Comparison of ENCODE assay signal across 2 cellular contexts in the genomic region with DNA sequence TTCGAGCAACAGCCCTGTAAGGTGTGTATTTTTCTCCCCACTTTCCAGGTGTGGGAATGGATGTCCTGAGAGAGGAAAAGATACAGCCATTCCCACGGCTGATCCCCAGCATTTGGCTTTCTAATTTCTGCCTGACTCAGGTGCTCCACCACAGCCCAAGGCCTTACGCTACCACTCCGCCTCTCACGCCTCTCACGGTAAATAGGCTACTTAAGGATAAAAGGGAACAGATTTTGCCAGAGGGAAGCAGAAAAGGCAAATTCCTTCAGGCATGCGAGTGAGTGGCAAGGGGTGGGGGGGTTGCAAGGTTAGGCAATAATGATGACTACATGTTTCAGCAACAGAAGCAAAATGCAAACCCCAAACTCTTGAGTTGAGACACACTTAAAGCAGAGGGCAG.
TF ChIP-seq lines count a peak whose summit lies in the region.

No MANE protein-coding gene starts in this region.

TF ChIP-seq in GM23338, 12 proteins besides CTCF, POLR2A, EP300 and RAD21 (continues in another document):
- no peak for TF ChIP-seq STAT1 (IDR thresholded peaks at IDR 0.05; ENCODE audit: unreplicated experiment)
- TF ChIP-seq EZH2phosphoT487 (IDR thresholded peaks at IDR 0.05; ENCODE audit: unreplicated experiment), result no peak
- no peak for TF ChIP-seq CREB1 (CRISPR knock-in tag; IDR thresholded peaks at IDR 0.05; ENCODE audit: low read depth)
- no peak for TF ChIP-seq ZNF331 (CRISPR knock-in tag; IDR thresholded peaks at IDR 0.05; ENCODE audit: low read depth)
- TF ChIP-seq ZNF114 (CRISPR knock-in tag; IDR thresholded peaks at IDR 0.05), result no peak
- TF ChIP-seq EZH2 (IDR thresholded peaks at IDR 0.05; ENCODE audit: low read depth, unreplicated experiment), result no peak
- TF ChIP-seq, protein P1, sequence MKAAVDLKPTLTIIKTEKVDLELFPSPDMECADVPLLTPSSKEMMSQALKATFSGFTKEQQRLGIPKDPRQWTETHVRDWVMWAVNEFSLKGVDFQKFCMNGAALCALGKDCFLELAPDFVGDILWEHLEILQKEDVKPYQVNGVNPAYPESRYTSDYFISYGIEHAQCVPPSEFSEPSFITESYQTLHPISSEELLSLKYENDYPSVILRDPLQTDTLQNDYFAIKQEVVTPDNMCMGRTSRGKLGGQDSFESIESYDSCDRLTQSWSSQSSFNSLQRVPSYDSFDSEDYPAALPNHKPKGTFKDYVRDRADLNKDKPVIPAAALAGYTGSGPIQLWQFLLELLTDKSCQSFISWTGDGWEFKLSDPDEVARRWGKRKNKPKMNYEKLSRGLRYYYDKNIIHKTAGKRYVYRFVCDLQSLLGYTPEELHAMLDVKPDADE (IDR thresholded peaks at IDR 0.05), result no peak
- no peak for TF ChIP-seq POLR2AphosphoS5 (IDR thresholded peaks at IDR 0.05; ENCODE audit: low read depth)
- TF ChIP-seq, protein P2, sequence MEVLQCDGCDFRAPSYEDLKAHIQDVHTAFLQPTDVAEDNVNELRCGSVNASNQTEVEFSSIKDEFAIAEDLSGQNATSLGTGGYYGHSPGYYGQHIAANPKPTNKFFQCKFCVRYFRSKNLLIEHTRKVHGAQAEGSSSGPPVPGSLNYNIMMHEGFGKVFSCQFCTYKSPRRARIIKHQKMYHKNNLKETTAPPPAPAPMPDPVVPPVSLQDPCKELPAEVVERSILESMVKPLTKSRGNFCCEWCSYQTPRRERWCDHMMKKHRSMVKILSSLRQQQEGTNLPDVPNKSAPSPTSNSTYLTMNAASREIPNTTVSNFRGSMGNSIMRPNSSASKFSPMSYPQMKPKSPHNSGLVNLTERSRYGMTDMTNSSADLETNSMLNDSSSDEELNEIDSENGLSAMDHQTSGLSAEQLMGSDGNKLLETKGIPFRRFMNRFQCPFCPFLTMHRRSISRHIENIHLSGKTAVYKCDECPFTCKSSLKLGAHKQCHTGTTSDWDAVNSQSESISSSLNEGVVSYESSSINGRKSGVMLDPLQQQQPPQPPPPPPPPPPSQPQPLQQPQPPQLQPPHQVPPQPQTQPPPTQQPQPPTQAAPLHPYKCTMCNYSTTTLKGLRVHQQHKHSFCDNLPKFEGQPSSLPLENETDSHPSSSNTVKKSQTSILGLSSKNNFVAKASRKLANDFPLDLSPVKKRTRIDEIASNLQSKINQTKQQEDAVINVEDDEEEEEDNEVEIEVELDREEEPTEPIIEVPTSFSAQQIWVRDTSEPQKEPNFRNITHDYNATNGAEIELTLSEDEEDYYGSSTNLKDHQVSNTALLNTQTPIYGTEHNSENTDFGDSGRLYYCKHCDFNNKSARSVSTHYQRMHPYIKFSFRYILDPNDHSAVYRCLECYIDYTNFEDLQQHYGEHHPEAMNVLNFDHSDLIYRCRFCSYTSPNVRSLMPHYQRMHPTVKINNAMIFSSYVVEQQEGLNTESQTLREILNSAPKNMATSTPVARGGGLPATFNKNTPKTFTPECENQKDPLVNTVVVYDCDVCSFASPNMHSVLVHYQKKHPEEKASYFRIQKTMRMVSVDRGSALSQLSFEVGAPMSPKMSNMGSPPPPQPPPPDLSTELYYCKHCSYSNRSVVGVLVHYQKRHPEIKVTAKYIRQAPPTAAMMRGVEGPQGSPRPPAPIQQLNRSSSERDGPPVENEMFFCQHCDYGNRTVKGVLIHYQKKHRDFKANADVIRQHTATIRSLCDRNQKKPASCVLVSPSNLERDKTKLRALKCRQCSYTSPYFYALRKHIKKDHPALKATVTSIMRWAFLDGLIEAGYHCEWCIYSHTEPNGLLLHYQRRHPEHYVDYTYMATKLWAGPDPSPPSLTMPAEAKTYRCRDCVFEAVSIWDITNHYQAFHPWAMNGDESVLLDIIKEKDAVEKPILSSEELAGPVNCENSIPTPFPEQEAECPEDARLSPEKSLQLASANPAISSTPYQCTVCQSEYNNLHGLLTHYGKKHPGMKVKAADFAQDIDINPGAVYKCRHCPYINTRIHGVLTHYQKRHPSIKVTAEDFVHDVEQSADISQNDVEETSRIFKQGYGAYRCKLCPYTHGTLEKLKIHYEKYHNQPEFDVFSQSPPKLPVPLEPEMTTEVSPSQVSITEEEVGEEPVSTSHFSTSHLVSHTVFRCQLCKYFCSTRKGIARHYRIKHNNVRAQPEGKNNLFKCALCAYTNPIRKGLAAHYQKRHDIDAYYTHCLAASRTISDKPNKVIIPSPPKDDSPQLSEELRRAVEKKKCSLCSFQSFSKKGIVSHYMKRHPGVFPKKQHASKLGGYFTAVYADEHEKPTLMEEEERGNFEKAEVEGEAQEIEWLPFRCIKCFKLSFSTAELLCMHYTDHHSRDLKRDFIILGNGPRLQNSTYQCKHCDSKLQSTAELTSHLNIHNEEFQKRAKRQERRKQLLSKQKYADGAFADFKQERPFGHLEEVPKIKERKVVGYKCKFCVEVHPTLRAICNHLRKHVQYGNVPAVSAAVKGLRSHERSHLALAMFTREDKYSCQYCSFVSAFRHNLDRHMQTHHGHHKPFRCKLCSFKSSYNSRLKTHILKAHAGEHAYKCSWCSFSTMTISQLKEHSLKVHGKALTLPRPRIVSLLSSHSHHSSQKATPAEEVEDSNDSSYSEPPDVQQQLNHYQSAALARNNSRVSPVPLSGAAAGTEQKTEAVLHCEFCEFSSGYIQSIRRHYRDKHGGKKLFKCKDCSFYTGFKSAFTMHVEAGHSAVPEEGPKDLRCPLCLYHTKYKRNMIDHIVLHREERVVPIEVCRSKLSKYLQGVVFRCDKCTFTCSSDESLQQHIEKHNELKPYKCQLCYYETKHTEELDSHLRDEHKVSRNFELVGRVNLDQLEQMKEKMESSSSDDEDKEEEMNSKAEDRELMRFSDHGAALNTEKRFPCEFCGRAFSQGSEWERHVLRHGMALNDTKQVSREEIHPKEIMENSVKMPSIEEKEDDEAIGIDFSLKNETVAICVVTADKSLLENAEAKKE (CRISPR knock-in tag; IDR thresholded peaks at IDR 0.05), result no peak
- no peak for TF ChIP-seq NANOG (IDR thresholded peaks at IDR 0.05; ENCODE audit: borderline replicate concordance)

TF ChIP-seq in WTC11, 78 proteins besides CTCF, POLR2A, EP300 and RAD21:
- TF ChIP-seq, protein P3, sequence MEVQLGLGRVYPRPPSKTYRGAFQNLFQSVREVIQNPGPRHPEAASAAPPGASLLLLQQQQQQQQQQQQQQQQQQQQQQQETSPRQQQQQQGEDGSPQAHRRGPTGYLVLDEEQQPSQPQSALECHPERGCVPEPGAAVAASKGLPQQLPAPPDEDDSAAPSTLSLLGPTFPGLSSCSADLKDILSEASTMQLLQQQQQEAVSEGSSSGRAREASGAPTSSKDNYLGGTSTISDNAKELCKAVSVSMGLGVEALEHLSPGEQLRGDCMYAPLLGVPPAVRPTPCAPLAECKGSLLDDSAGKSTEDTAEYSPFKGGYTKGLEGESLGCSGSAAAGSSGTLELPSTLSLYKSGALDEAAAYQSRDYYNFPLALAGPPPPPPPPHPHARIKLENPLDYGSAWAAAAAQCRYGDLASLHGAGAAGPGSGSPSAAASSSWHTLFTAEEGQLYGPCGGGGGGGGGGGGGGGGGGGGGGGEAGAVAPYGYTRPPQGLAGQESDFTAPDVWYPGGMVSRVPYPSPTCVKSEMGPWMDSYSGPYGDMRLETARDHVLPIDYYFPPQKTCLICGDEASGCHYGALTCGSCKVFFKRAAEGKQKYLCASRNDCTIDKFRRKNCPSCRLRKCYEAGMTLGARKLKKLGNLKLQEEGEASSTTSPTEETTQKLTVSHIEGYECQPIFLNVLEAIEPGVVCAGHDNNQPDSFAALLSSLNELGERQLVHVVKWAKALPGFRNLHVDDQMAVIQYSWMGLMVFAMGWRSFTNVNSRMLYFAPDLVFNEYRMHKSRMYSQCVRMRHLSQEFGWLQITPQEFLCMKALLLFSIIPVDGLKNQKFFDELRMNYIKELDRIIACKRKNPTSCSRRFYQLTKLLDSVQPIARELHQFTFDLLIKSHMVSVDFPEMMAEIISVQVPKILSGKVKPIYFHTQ (CRISPR knock-in tag; IDR thresholded peaks at IDR 0.05), result no peak
- TF ChIP-seq, protein P4, sequence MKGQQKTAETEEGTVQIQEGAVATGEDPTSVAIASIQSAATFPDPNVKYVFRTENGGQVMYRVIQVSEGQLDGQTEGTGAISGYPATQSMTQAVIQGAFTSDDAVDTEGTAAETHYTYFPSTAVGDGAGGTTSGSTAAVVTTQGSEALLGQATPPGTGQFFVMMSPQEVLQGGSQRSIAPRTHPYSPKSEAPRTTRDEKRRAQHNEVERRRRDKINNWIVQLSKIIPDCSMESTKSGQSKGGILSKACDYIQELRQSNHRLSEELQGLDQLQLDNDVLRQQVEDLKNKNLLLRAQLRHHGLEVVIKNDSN (CRISPR knock-in tag; IDR thresholded peaks at IDR 0.05), result no peak
- TF ChIP-seq ATF1 (CRISPR knock-in tag; IDR thresholded peaks at IDR 0.05) (no peak), MYBL2 (CRISPR knock-in tag; IDR thresholded peaks at IDR 0.05) (no peak), NR1H2 (CRISPR knock-in tag; IDR thresholded peaks at IDR 0.05) (no peak), NR2C2 (CRISPR knock-in tag; IDR thresholded peaks at IDR 0.05) (no peak), GTF2I (CRISPR knock-in tag; conservative IDR thresholded peaks at IDR 0.05) (no peak)
- TF ChIP-seq, protein P5, sequence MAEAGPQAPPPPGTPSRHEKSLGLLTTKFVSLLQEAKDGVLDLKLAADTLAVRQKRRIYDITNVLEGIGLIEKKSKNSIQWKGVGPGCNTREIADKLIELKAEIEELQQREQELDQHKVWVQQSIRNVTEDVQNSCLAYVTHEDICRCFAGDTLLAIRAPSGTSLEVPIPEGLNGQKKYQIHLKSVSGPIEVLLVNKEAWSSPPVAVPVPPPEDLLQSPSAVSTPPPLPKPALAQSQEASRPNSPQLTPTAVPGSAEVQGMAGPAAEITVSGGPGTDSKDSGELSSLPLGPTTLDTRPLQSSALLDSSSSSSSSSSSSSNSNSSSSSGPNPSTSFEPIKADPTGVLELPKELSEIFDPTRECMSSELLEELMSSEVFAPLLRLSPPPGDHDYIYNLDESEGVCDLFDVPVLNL (CRISPR knock-in tag; IDR thresholded peaks at IDR 0.05; ENCODE audit: borderline replicate concordance, low read depth), result no peak
- TF ChIP-seq, protein P6, sequence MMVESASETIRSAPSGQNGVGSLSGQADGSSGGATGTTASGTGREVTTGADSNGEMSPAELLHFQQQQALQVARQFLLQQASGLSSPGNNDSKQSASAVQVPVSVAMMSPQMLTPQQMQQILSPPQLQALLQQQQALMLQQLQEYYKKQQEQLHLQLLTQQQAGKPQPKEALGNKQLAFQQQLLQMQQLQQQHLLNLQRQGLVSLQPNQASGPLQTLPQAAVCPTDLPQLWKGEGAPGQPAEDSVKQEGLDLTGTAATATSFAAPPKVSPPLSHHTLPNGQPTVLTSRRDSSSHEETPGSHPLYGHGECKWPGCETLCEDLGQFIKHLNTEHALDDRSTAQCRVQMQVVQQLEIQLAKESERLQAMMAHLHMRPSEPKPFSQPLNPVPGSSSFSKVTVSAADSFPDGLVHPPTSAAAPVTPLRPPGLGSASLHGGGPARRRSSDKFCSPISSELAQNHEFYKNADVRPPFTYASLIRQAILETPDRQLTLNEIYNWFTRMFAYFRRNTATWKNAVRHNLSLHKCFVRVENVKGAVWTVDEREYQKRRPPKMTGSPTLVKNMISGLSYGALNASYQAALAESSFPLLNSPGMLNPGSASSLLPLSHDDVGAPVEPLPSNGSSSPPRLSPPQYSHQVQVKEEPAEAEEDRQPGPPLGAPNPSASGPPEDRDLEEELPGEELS (CRISPR knock-in tag; IDR thresholded peaks at IDR 0.05), result no peak
